In genomic region chr7:120740348-120740747, GRCh38 we compare ENCODE assay signal across 13 cellular contexts.
DNase-seq lines count a peak whose midpoint lies in the region; ATAC-seq, FAIRE-seq and TF ChIP-seq lines count a peak whose summit lies in the region.
"Had no signal": no experiment of that assay in that cellular context is flagged by ENCODE, and none has a peak within 500 bp of the region (broad histone marks: within the 10 kb centered on the region; RNA-seq: fewer than 3 reads in every experiment).

No MANE protein-coding gene starts in this region.

- H2AFZ ChIP-seq in OCI-LY7 (ENCODE audit: low read length): no peak overlapping the region

- H3K36me3 Mint-ChIP-seq in Calu3 (ENCODE audit: insufficient read depth, unreplicated experiment): no peaks in the 10 kb centered on the region
- H3K36me3 Mint-ChIP-seq in activated CD8-positive, alpha-beta memory T cell treated with anti-CD3 and anti-CD28 coated beads, Interleukin-2, amount 10 ng/mL, durations not matched to agents 7 days and 5 days: no peaks in the 10 kb centered on the region

- no peaks in the 10 kb centered on the region for H3K9me3 ChIP-seq in OCI-LY7 (ENCODE audit: low read length)
- H3K9me3 ChIP-seq: left lung had no signal

- no peak for ATAC-seq in activated CD8-positive, alpha-beta memory T cell treated with anti-CD3 and anti-CD28 coated beads, Interleukin-2, amount 10 ng/mL, durations not matched to agents 7 days and 5 days
- ATAC-seq: left lung had no signal

- FAIRE-seq in urothelium cell line (lab: Jason Lieb, UNC): no peak
- FAIRE-seq: endometrium had no signal

- H3K36me3 ChIP-seq in OCI-LY7 (ENCODE audit: insufficient read depth, low read length): no peaks in the 10 kb centered on the region
- H3K36me3 ChIP-seq: left lung had no signal

- intact Hi-C loops in Calu3 (cut with micrococcal nuclease; ENCODE audit: unreplicated experiment) (no loop called here), OCI-LY7 (cut with micrococcal nuclease; ENCODE audit: unreplicated experiment) (no loop called here), posterior cingulate gyrus (cut with DNase I) (no loop called here)

- CTCF ChIA-PET in Calu3 (lab: Charles Lee): no interaction called here
- CTCF ChIA-PET in OCI-LY7 (lab: Charles Lee; ENCODE audit: unreplicated experiment): no interaction called here
- CTCF ChIA-PET in activated CD8-positive, alpha-beta memory T cell treated with anti-CD3 and anti-CD28 coated beads, Interleukin-2, amount 10 ng/mL, durations not matched to agents 7 days and 5 days (lab: Charles Lee): no interaction called here

- no peak for TF ChIP-seq CTCF in Calu3 (IDR thresholded peaks at IDR 0.05; ENCODE audit: unreplicated experiment)
- TF ChIP-seq CTCF in choroid plexus epithelial cell (conservative IDR thresholded peaks at IDR 0.05; ENCODE audit: low read depth, low read length): no peak
- no peak for TF ChIP-seq CTCF in OCI-LY7 (conservative IDR thresholded peaks at IDR 0.05; ENCODE audit: low read length)

- H4K20me1 ChIP-seq in OCI-LY7 (ENCODE audit: insufficient read depth, low read length): no peaks in the 10 kb centered on the region

- no peaks in the 10 kb centered on the region for H3K9me3 Mint-ChIP-seq in Calu3 (ENCODE audit: low read depth, unreplicated experiment)
- no peaks in the 10 kb centered on the region for H3K9me3 Mint-ChIP-seq in activated CD8-positive, alpha-beta memory T cell treated with anti-CD3 and anti-CD28 coated beads, Interleukin-2, amount 10 ng/mL, durations not matched to agents 7 days and 5 days (ENCODE audit: low read depth)

- H3K79me2 ChIP-seq in OCI-LY7 (ENCODE audit: insufficient read depth, low read depth, low read length): no peaks in the 10 kb centered on the region

- peak overlapping the region; percentile 23 for H3K27ac Mint-ChIP-seq in Calu3 (ENCODE audit: unreplicated experiment)
- H3K27ac Mint-ChIP-seq in activated CD8-positive, alpha-beta memory T cell treated with anti-CD3 and anti-CD28 coated beads, Interleukin-2, amount 10 ng/mL, durations not matched to agents 7 days and 5 days: no peak overlapping the region

- H3K27me3 Mint-ChIP-seq in Calu3 (ENCODE audit: unreplicated experiment): no peaks in the 10 kb centered on the region
- H3K27me3 Mint-ChIP-seq in activated CD8-positive, alpha-beta memory T cell treated with anti-CD3 and anti-CD28 coated beads, Interleukin-2, amount 10 ng/mL, durations not matched to agents 7 days and 5 days: peaks cover 2% of the 10 kb centered on the region

- POLR2A ChIA-PET in OCI-LY7 (lab: Charles Lee): no interaction called here

- DNase-seq in Calu3 (no peak), NCI-H2029 treated with DMSO at 0.1 percent for 48 hours (lab: John Stamatoyannopoulos, UW) (peak; percentile 75), choroid plexus epithelial cell (ENCODE audit: low read depth) (peak; percentile 58), lung microvascular endothelial cell (ENCODE audit: low read depth in 2 of 2) (peak; percentile 87 to 88), OCI-LY7 (ENCODE audit: low spot score) (no peak), posterior cingulate gyrus (no peak), urothelium cell line (ENCODE audit: low spot score) (no peak)
- no peak for DNase-seq in activated CD8-positive, alpha-beta memory T cell treated with anti-CD3 and anti-CD28 coated beads, Interleukin-2, amount 10 ng/mL, durations not matched to agents 7 days and 5 days
- DNase-seq: activated CD4-positive, CD25-positive, alpha-beta regulatory T cell; activated gamma-delta T cell treated with Interleukin-2 at 50 U/mL for 16 hours; left lung had no signal

- peak overlapping the region; percentile 22 for H3K4me3 Mint-ChIP-seq in Calu3 (ENCODE audit: low read depth, unreplicated experiment)
- no peak overlapping the region for H3K4me3 Mint-ChIP-seq in activated CD8-positive, alpha-beta memory T cell treated with anti-CD3 and anti-CD28 coated beads, Interleukin-2, amount 10 ng/mL, durations not matched to agents 7 days and 5 days

- no peaks in the 10 kb centered on the region for H3K4me1 ChIP-seq in OCI-LY7 (ENCODE audit: insufficient read depth, low read length, poor library complexity, severe bottlenecking)

- H3K4me1 Mint-ChIP-seq in Calu3 (ENCODE audit: low read depth, unreplicated experiment): peaks cover 31% of the 10 kb centered on the region
- no peaks in the 10 kb centered on the region for H3K4me1 Mint-ChIP-seq in activated CD8-positive, alpha-beta memory T cell treated with anti-CD3 and anti-CD28 coated beads, Interleukin-2, amount 10 ng/mL, durations not matched to agents 7 days and 5 days

- BruUV-seq in Calu3 (replicated peaks; lab: Mats Ljungman, UMichigan) (no TSS peak), OCI-LY7 (replicated peaks; lab: Mats Ljungman, UMichigan) (no TSS peak)

- H3K4me3 ChIP-seq in choroid plexus epithelial cell (ENCODE audit: low read depth, low read length) (no peak overlapping the region), OCI-LY7 (ENCODE audit: low read depth, low read length, poor library complexity, severe bottlenecking) (no peak overlapping the region)
- H3K4me3 ChIP-seq: left lung, skin epidermis had no signal

- no peak overlapping the region for H3K4me2 ChIP-seq in OCI-LY7 (ENCODE audit: low read length)

- H3K9me2 ChIP-seq in OCI-LY7 (ENCODE audit: insufficient read depth, low read length): no peaks in the 10 kb centered on the region

- H3K27ac ChIP-seq in OCI-LY7 (ENCODE audit: low read depth, low read length, poor library complexity, severe bottlenecking): no peak overlapping the region
- H3K27ac ChIP-seq: left lung, skin epidermis had no signal

Comparison
In these comparisons a context has a peak if more than half of its experiments do, and no peak if none do; other contexts are left out.
1. DNase-seq: peak in NCI-H2029 treated with DMSO at 0.1 percent for 48 hours (single experiment), choroid plexus epithelial cell (single experiment) and lung microvascular endothelial cell (2 of 2); none in Calu3 (single experiment), OCI-LY7 (single experiment), posterior cingulate gyrus (0 of 10), urothelium cell line (single experiment) and activated CD8-positive, alpha-beta memory T cell treated with anti-CD3 and anti-CD28 coated beads, Interleukin-2, amount 10 ng/mL, durations not matched to agents 7 days and 5 days (single experiment).